ENCODE assay signal across 16 cellular contexts in the genomic region with DNA sequence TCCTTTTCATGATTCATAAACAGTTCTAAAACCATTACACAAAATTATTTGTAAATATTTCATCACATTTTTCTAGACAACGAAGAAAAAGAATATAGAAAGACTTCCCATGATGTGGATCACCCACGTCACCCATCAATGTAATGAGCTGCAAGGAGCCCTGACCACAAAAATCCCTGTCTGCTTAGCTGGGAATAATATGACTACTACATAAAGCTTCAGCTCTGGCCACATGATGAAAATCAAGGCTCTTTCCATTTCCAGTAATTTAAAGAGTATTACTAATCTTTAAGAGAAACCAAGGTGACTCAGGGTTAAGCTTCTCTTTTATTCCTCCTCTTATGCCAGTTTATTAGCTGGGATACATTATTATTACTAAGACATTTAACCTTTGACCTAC.
A peak's percentile ranks its signal among the peaks of the same experiment; 100 is the strongest.
DNase-seq lines count a peak whose midpoint lies in the region; ATAC-seq and TF ChIP-seq lines count a peak whose summit lies in the region.
"Had no signal": no experiment of that assay in that cellular context is flagged by ENCODE, and none has a peak within 500 bp of the region (broad histone marks: within the 10 kb centered on the region; RNA-seq: fewer than 3 reads in every experiment).

No MANE protein-coding gene starts in this region.

- no peaks in the 10 kb centered on the region for H3K27me3 Mint-ChIP-seq in GM23338 (ENCODE audit: insufficient read depth, low read depth, poor library complexity)
- H3K27me3 Mint-ChIP-seq: stimulated activated naive B cell treated with anti-CD40 and anti-IgM and Interleukin-4, amounts not matched to agents 10 μg/mL and 1 μg/mL and 100 μg/mL, for 72 hours had no signal

- H3K4me2 ChIP-seq in GM23248 (ENCODE audit: unreplicated experiment) (peak overlapping the region; percentile 69), fibroblast of lung (ENCODE audit: extremely low read depth, insufficient read depth, low read length) (peak overlapping the region; percentile 50), GM23338 (no peak overlapping the region)

- H3K36me3 ChIP-seq in GM23248 (ENCODE audit: low read depth) (no peaks in the 10 kb centered on the region), SJSA1 (no peaks in the 10 kb centered on the region), fibroblast of lung (ENCODE audit: control insufficient read depth, insufficient read depth, low read length) (no peaks in the 10 kb centered on the region), GM23338 (ENCODE audit: insufficient read depth) (no peaks in the 10 kb centered on the region)
- H3K36me3 ChIP-seq: esophagus squamous epithelium, upper lobe of right lung had no signal

- no peaks in the 10 kb centered on the region for H4K20me1 ChIP-seq in GM23248 (ENCODE audit: insufficient read depth)
- no peaks in the 10 kb centered on the region for H4K20me1 ChIP-seq in fibroblast of lung (ENCODE audit: control insufficient read depth, extremely low read depth, insufficient read depth, low read length)
- H4K20me1 ChIP-seq in GM23338 (replicated peaks; ENCODE audit: insufficient read depth) = no peaks in the 10 kb centered on the region

- H3K36me3 Mint-ChIP-seq in GM23338 (ENCODE audit: low read depth) = no peaks in the 10 kb centered on the region
- H3K36me3 Mint-ChIP-seq: activated naive CD4-positive, alpha-beta T cell treated with anti-CD3 and anti-CD28 coated beads, Interleukin-2, amount 50 U/mL, for 72 hours; stimulated activated naive B cell treated with anti-CD40 and anti-IgM and Interleukin-4, amounts not matched to agents 10 μg/mL and 1 μg/mL and 100 μg/mL, for 72 hours had no signal

- TF ChIP-seq POLR2A in erythroblast (IDR thresholded peaks at IDR 0.05; ENCODE audit: low read length) = no peak

- H3F3A ChIP-seq in GM23248 (ENCODE audit: insufficient read depth) = peaks cover 10% of the 10 kb centered on the region; the same call in 1 of the 2 replicates
- H3F3A ChIP-seq in GM23338 (replicated peaks; ENCODE audit: low read depth) = no peaks in the 10 kb centered on the region

- H2AFZ ChIP-seq in GM23248 = no peak overlapping the region
- H2AFZ ChIP-seq in fibroblast of lung (ENCODE audit: low read length) = no peak overlapping the region
- H2AFZ ChIP-seq in GM23338 = no peak overlapping the region

- DNase-seq in GM23248 (peak; percentile 97), SJSA1 (ENCODE audit: low read depth in 1 of 2, low spot score in 2 of 2) (peak in 1 of 2 experiments; percentile 26), fibroblast of lung (ENCODE audit: low read depth in 2 of 2) (peak; percentile 92 to 99), stromal cell of bone marrow (ENCODE audit: low read depth) (peak; percentile 89), erythroblast (lab: John Stamatoyannopoulos, UW) (no peak), GM23338 (ENCODE audit: low spot score) (no peak)
- DNase-seq: activated CD4-positive, CD25-positive, alpha-beta regulatory T cell treated with anti-CD3 and anti-CD28 coated beads, Interleukin-2, amount 50 U/mL, for 72 hours; esophagus squamous epithelium; H9; NCI-H187; NCI-H526 treated with DMSO at 0.1 percent for 48 hours; stimulated activated naive B cell treated with anti-CD40 and anti-IgM and Interleukin-4, amounts not matched to agents 10 μg/mL and 1 μg/mL and 100 μg/mL, for 72 hours; upper lobe of right lung had no signal

- no peaks in the 10 kb centered on the region for H3K4me1 Mint-ChIP-seq in GM23338
- H3K4me1 Mint-ChIP-seq: H9; stimulated activated naive B cell treated with anti-CD40 and anti-IgM and Interleukin-4, amounts not matched to agents 10 μg/mL and 1 μg/mL and 100 μg/mL, for 72 hours had no signal

- no peaks in the 10 kb centered on the region for H3K9me3 Mint-ChIP-seq in GM23338
- H3K9me3 Mint-ChIP-seq: T-helper 1 cell treated with Interleukin-12 subunit alpha and Interleukin-12 subunit beta and Interleukin-4 antibody, amounts not matched to agents 30 μg/mL and 1 μg/mL, for 36 hours had no signal

- H3K4me1 ChIP-seq in GM23248 (ENCODE audit: insufficient read depth) = peaks cover 16% of the 10 kb centered on the region
- H3K4me1 ChIP-seq in SJSA1 (replicated peaks) = no peaks in the 10 kb centered on the region
- peaks cover 9% of the 10 kb centered on the region for H3K4me1 ChIP-seq in fibroblast of lung (ENCODE audit: control insufficient read depth, extremely low read depth, insufficient read depth, low read length)
- H3K4me1 ChIP-seq in GM23338 (ENCODE audit: insufficient read depth) = peaks cover 3% of the 10 kb centered on the region; the same call in 1 of the 2 replicates
- H3K4me1 ChIP-seq: esophagus squamous epithelium, upper lobe of right lung had no signal

- no peak overlapping the region for H3K4me3 Mint-ChIP-seq in GM23338
- H3K4me3 Mint-ChIP-seq: H9; stimulated activated naive B cell treated with anti-CD40 and anti-IgM and Interleukin-4, amounts not matched to agents 10 μg/mL and 1 μg/mL and 100 μg/mL, for 72 hours; T-helper 1 cell treated with Interleukin-12 subunit alpha and Interleukin-12 subunit beta and Interleukin-4 antibody, amounts not matched to agents 30 μg/mL and 1 μg/mL, for 36 hours had no signal

- TF ChIP-seq CTCF in fibroblast of lung (conservative IDR thresholded peaks at IDR 0.05 in 1 of 2, IDR thresholded peaks at IDR 0.05 in 1 of 2; ENCODE audit: low read depth in 1 of 2, low read length in 2 of 2) (no peak), GM23338 (conservative IDR thresholded peaks at IDR 0.05; ENCODE audit: low read depth in 2 of 2) (no peak)

- WGBS in GM23248 (ENCODE audit: low coverage in 1 of 2, low lambda C conversion rate in 2 of 2, missing lambda C conversion rate in 2 of 2), 2 experiments = 0% methylated on average over 2 of the region's 2 CpGs

- H3K79me2 ChIP-seq in GM23248 (ENCODE audit: insufficient read depth) (no peaks in the 10 kb centered on the region), fibroblast of lung (ENCODE audit: control insufficient read depth, insufficient read depth, low read length) (no peaks in the 10 kb centered on the region), GM23338 (replicated peaks; ENCODE audit: insufficient read depth) (no peaks in the 10 kb centered on the region)

- H3K4me3 ChIP-seq in GM23248 (peak overlapping the region; percentile 20; the same call in 1 of the 2 replicates), SJSA1 (no peak overlapping the region), fibroblast of lung (replicated peaks in 1 of 4; ENCODE audit: control extremely low read depth in 1 of 4, insufficient read depth in 1 of 4, low read depth in 3 of 4, low read length in 4 of 4) (no peak overlapping the region), GM23338 (no peak overlapping the region)
- H3K4me3 ChIP-seq: esophagus squamous epithelium, upper lobe of right lung had no signal

- no peaks in the 10 kb centered on the region for H3K27me3 ChIP-seq in GM23248 (replicated peaks; ENCODE audit: insufficient read depth)
- H3K27me3 ChIP-seq in SJSA1 (replicated peaks) = no peaks in the 10 kb centered on the region; the same call in 1 of the 2 replicates
- H3K27me3 ChIP-seq in fibroblast of lung (ENCODE audit: control insufficient read depth, insufficient read depth, low read length) = no peaks in the 10 kb centered on the region
- H3K27me3 ChIP-seq in GM23338 (ENCODE audit: insufficient read depth) = no peaks in the 10 kb centered on the region
- H3K27me3 ChIP-seq: esophagus squamous epithelium, upper lobe of right lung had no signal

- no peak overlapping the region for H3K27ac Mint-ChIP-seq in GM23338
- H3K27ac Mint-ChIP-seq: activated naive CD4-positive, alpha-beta T cell treated with anti-CD3 and anti-CD28 coated beads, Interleukin-2, amount 50 U/mL, for 72 hours; H9; stimulated activated naive B cell treated with anti-CD40 and anti-IgM and Interleukin-4, amounts not matched to agents 10 μg/mL and 1 μg/mL and 100 μg/mL, for 72 hours; T-helper 1 cell treated with Interleukin-12 subunit alpha and Interleukin-12 subunit beta and Interleukin-4 antibody, amounts not matched to agents 30 μg/mL and 1 μg/mL, for 36 hours had no signal

- peak overlapping the region; percentile 69 for H3K9ac ChIP-seq in GM23248
- H3K9ac ChIP-seq in fibroblast of lung (ENCODE audit: insufficient read depth, low read length) = no peak overlapping the region

- H3K9me2 ChIP-seq in GM23248 (ENCODE audit: insufficient read depth) = no peaks in the 10 kb centered on the region
- H3K9me2 ChIP-seq in GM23338 (ENCODE audit: insufficient read depth) = no peaks in the 10 kb centered on the region

- H3K9me3 ChIP-seq in GM23248 (ENCODE audit: low read depth) (no peaks in the 10 kb centered on the region), SJSA1 (replicated peaks) (0 out of 2 replicates have a peak, but pooled peaks cover 2% of the 10 kb centered on the region), fibroblast of lung (ENCODE audit: control insufficient read depth, insufficient read depth, low read depth, low read length) (no peaks in the 10 kb centered on the region)
- H3K9me3 ChIP-seq: esophagus squamous epithelium, upper lobe of right lung had no signal

- no peak for ATAC-seq in GM23338
- no peak for ATAC-seq in HG03520 (IDR thresholded peaks at IDR 0.05; ENCODE audit: unreplicated experiment)
- ATAC-seq: stimulated activated naive B cell treated with anti-CD40 and anti-IgM and Interleukin-4, amounts not matched to agents 10 μg/mL and 1 μg/mL and 100 μg/mL, for 72 hours; upper lobe of right lung had no signal

- H3K27ac ChIP-seq in GM23248 (peak overlapping the region; percentile 92), SJSA1 (peak overlapping the region; percentile 23), fibroblast of lung (ENCODE audit: insufficient read depth, low read length) (peak overlapping the region; percentile 69), GM23338 (ENCODE audit: low read depth) (no peak overlapping the region)
- H3K27ac ChIP-seq: esophagus squamous epithelium, upper lobe of right lung had no signal

- in situ Hi-C loops in GM23248 (cut with MboI) = no loop called here

TF ChIP-seq in GM23338, 12 proteins besides CTCF, POLR2A, EP300 and RAD21 (continues in another document):
- TF ChIP-seq NANOG (IDR thresholded peaks at IDR 0.05; ENCODE audit: borderline replicate concordance) = no peak
- no peak for TF ChIP-seq JUNB (IDR thresholded peaks at IDR 0.05; ENCODE audit: unreplicated experiment)
- TF ChIP-seq, protein P1, sequence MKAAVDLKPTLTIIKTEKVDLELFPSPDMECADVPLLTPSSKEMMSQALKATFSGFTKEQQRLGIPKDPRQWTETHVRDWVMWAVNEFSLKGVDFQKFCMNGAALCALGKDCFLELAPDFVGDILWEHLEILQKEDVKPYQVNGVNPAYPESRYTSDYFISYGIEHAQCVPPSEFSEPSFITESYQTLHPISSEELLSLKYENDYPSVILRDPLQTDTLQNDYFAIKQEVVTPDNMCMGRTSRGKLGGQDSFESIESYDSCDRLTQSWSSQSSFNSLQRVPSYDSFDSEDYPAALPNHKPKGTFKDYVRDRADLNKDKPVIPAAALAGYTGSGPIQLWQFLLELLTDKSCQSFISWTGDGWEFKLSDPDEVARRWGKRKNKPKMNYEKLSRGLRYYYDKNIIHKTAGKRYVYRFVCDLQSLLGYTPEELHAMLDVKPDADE (IDR thresholded peaks at IDR 0.05) = no peak
- no peak for TF ChIP-seq EZH2 (IDR thresholded peaks at IDR 0.05; ENCODE audit: low read depth, unreplicated experiment)
- no peak for TF ChIP-seq STAT1 (IDR thresholded peaks at IDR 0.05; ENCODE audit: unreplicated experiment)
- TF ChIP-seq POLR2AphosphoS5 (IDR thresholded peaks at IDR 0.05; ENCODE audit: low read depth) = no peak

Comparison
In these comparisons a context has a peak if more than half of its experiments do, and no peak if none do; other contexts are left out.
1. DNase-seq: peak in GM23248 (single experiment), fibroblast of lung (2 of 2) and stromal cell of bone marrow (single experiment); none in erythroblast (0 of 2) and GM23338 (single experiment).